8 cellular contexts compared by ENCODE assay signal in the genomic region with DNA sequence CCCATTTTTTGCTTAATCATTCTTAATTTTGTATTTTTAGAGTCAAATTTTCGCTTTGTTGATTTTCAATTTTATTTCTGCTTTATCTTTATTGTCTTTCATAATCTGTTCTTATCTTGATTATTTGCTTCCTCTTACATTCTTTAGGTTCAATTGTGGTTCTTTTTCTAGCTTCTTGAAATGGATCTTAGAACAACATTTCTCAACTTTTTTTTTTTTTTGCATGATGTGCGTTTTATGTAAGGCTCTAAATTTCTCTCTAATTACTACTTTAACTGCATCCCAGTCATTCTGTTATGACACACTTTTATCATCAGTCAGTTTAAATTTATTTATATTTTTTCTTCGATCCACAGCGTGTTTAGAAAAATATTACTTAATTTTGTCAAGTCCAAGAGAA.
"Had no signal": no experiment of that assay in that cellular context is flagged by ENCODE, and none has a peak within 500 bp of the region (broad histone marks: within the 10 kb centered on the region; RNA-seq: fewer than 3 reads in every experiment).

No MANE protein-coding gene starts in this region.

- FAIRE-seq: HTR-8/SVneo had no signal

- ATAC-seq: HCT116 had no signal

- H3K27ac ChIP-seq: GM23248 had no signal

- H3K36me3 ChIP-seq: HAP-1 had no signal

- H3K4me3 ChIP-seq: GM23248, HAP-1 had no signal

- DNase-seq: GM23248, GOT3, H7, HFFc6, KG1 had no signal

- H3K9ac ChIP-seq: GM23248 had no signal

- H2AFZ ChIP-seq: GM23248 had no signal
